12 cellular contexts compared by ENCODE assay signal in the genomic region with DNA sequence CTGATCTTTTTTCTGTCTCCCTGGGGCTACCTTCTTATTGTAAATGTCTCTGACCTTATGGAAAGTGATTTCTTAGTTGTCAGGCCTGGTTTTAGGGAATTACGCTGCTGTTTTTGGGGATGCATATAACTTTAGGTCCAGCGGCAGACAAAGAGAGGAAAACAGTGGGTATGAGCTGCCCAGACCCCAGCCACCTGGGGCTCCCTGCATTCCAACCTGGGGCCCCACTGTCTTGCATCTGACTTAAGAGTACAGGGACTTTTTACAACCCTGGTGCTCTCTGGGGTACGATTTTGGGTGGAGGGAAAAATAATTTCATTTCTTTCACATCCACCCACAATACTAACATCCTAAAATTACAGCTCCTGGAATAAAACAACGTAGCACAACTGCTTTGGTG.
DNase-seq lines count a peak whose midpoint lies in the region; ATAC-seq and TF ChIP-seq lines count a peak whose summit lies in the region.
"Had no signal": no experiment of that assay in that cellular context is flagged by ENCODE, and none has a peak within 500 bp of the region (broad histone marks: within the 10 kb centered on the region; RNA-seq: fewer than 3 reads in every experiment).

No MANE protein-coding gene starts in this region.

- H2BK120ac ChIP-seq in mesenchymal stem cell (ENCODE audit: low read depth, low read length): no peak overlapping the region

- peaks cover 33% of the 10 kb centered on the region for H3K36me3 Mint-ChIP-seq in type B pancreatic cell

- intact Hi-C loops in heart right ventricle (cut with DNase I): loop anchor here in 4 of 10 donors (2.0 to 5.0 kb wide), 4 partner anchors 21 to 71 kb away; no protein-coding TSS in a partner anchor
- intact Hi-C loops in Right ventricle myocardium superior (cut with DNase I): no loop called here
- intact Hi-C loops in dorsolateral prefrontal cortex (cut with DNase I): no loop called here

- 48 to 59% methylated on average over 4 of the region's 4 CpGs for WGBS in heart right ventricle, 2 donors
- WGBS in mesenchymal stem cell: 72% methylated on average over 4 of the region's 4 CpGs

- peaks cover 92% of the 10 kb centered on the region for H3K4me1 Mint-ChIP-seq in type B pancreatic cell (ENCODE audit: unreplicated experiment)

- DNase-seq in heart right ventricle (no peak), Right ventricle myocardium superior (no peak), dorsolateral prefrontal cortex (no peak), mesenchymal stem cell (no peak), type B pancreatic cell (ENCODE audit: extremely low spot score, unreplicated experiment) (no peak), superior temporal gyrus (ENCODE audit: extremely low spot score) (no peak)
- DNase-seq: GF-D8; NCI-H748 treated with DMSO at 0.1 percent for 48 hours; stimulated activated CD4-positive, alpha-beta T cell treated with anti-CD3 and anti-CD28 coated beads, Interleukin-2, amount 100 ng/mL, for 24 hours; T-helper 2 cell had no signal

- TF ChIP-seq CTCF in heart right ventricle (IDR thresholded peaks at IDR 0.05) (no peak), dorsolateral prefrontal cortex (IDR thresholded peaks at IDR 0.05 in 54 of 56, conservative IDR thresholded peaks at IDR 0.05 in 2 of 56; ENCODE audit: low read depth in 1 of 56, partially characterized antibody in 56 of 56) (no peak), type B pancreatic cell (conservative IDR thresholded peaks at IDR 0.05) (no peak)

- H3K18ac ChIP-seq in mesenchymal stem cell (ENCODE audit: low read depth in 1 of 2, low read length in 2 of 2): peak overlapping the region; percentile 6 to 30

- H3K23ac ChIP-seq in mesenchymal stem cell (ENCODE audit: low read length in 2 of 2): no peak overlapping the region

- H3K9me3 ChIP-seq in heart right ventricle (no peaks in the 10 kb centered on the region), mesenchymal stem cell (ENCODE audit: control insufficient read depth, low read length) (no peaks in the 10 kb centered on the region)

- peak overlapping the region; percentile 80 for H3K9ac ChIP-seq in mesenchymal stem cell (ENCODE audit: low read length)

- no peaks in the 10 kb centered on the region for H3K9me3 Mint-ChIP-seq in type B pancreatic cell

- peak overlapping the region in 1 of 2 experiments; percentile 3 for H3K4ac ChIP-seq in mesenchymal stem cell (ENCODE audit: low read depth in 1 of 2, low read length in 2 of 2)

- H2BK12ac ChIP-seq in mesenchymal stem cell (ENCODE audit: low read length in 2 of 2): no peak overlapping the region

- peak overlapping the region in 9 of 10 donors; percentile 36 to 91 (median 85) for H3K27ac ChIP-seq in heart right ventricle
- peak overlapping the region in 37 of 59 donors; percentile 2 to 86 (median 60) for H3K27ac ChIP-seq in dorsolateral prefrontal cortex
- peak overlapping the region; percentile 95 for H3K27ac ChIP-seq in mesenchymal stem cell (ENCODE audit: low read length, poor library complexity, severe bottlenecking)

- H2AFZ ChIP-seq in mesenchymal stem cell (ENCODE audit: low read depth, low read length): no peak overlapping the region

- H3K4me2 ChIP-seq in mesenchymal stem cell (ENCODE audit: low read length, poor library complexity, severe bottlenecking): peak overlapping the region; percentile 86

- ATAC-seq in heart right ventricle (no peak), Right ventricle myocardium superior (ENCODE audit: poor library complexity) (no peak), HG03439 (IDR thresholded peaks at IDR 0.05; ENCODE audit: unreplicated experiment) (no peak), GM21381 (IDR thresholded peaks at IDR 0.05; ENCODE audit: unreplicated experiment) (no peak)

- no peak overlapping the region for H4K8ac ChIP-seq in mesenchymal stem cell (ENCODE audit: low read length)

- H3K36me3 ChIP-seq in heart right ventricle (peaks cover 0 to 18% (median 2%) of the 10 kb centered on the region in 9 donors), mesenchymal stem cell (ENCODE audit: control insufficient read depth in 1 of 2, insufficient read depth in 2 of 2, low read depth in 1 of 2, low read length in 2 of 2) (peaks cover 8 to 30% of the 10 kb centered on the region in 2 experiments)

- H3K4me3 Mint-ChIP-seq in type B pancreatic cell: peak overlapping the region; percentile 97

- H3K14ac ChIP-seq in mesenchymal stem cell (ENCODE audit: low read length in 2 of 2): no peak overlapping the region

- no peaks in the 10 kb centered on the region for H3K27me3 ChIP-seq in heart right ventricle
- H3K27me3 ChIP-seq in dorsolateral prefrontal cortex: no peaks in the 10 kb centered on the region
- no peaks in the 10 kb centered on the region for H3K27me3 ChIP-seq in mesenchymal stem cell (ENCODE audit: control insufficient read depth in 1 of 2, insufficient read depth in 1 of 2, low read length in 2 of 2)

- peaks cover 12% of the 10 kb centered on the region for H3K79me1 ChIP-seq in mesenchymal stem cell (replicated peaks; ENCODE audit: low read length, poor library complexity, severe bottlenecking)

- no peak overlapping the region for H2BK15ac ChIP-seq in mesenchymal stem cell (ENCODE audit: low read depth, poor library complexity, severe bottlenecking)

- H2AK5ac ChIP-seq in mesenchymal stem cell (ENCODE audit: low read length, severe bottlenecking): no peak overlapping the region

- peaks cover 10 to 94% (median 85%) of the 10 kb centered on the region in 9 donors for H3K4me1 ChIP-seq in heart right ventricle
- H3K4me1 ChIP-seq in mesenchymal stem cell (ENCODE audit: control insufficient read depth, insufficient read depth, low read depth, low read length): peaks cover 34% of the 10 kb centered on the region

- no peak overlapping the region for H4K91ac ChIP-seq in mesenchymal stem cell (ENCODE audit: low read length)

- H3K4me3 ChIP-seq in heart right ventricle (peak overlapping the region in 9 of 10 donors; percentile 39 to 70 (median 63)), dorsolateral prefrontal cortex (peak overlapping the region in 58 of 59 donors; percentile 7 to 69 (median 54)), mesenchymal stem cell (ENCODE audit: insufficient read depth in 1 of 2, low read depth in 1 of 2, low read length in 2 of 2) (peak overlapping the region; percentile 70 to 86)

- H3K27me3 Mint-ChIP-seq in type B pancreatic cell: no peaks in the 10 kb centered on the region

- H2BK5ac ChIP-seq in mesenchymal stem cell (ENCODE audit: low read depth, low read length, poor library complexity, severe bottlenecking): peak overlapping the region; percentile 59

- peak overlapping the region; percentile 92 for H3K27ac Mint-ChIP-seq in type B pancreatic cell
